Comparison of ENCODE assay signal across 1 cellular context in genomic region chr1:27366411-27367159, GRCh38.
TF ChIP-seq lines count a peak whose summit lies in the region.

Gene MAP3K6 (minus strand): TSS chr1:27366961. CDS start chr1:27366597, 364 bp downstream.

TF ChIP-seq in K562, 482 proteins besides CTCF, POLR2A, EP300 and RAD21 (continued from another document and continues in another):
- TF ChIP-seq MITF (IDR thresholded peaks at IDR 0.05) (no peak), TOE1 (IDR thresholded peaks at IDR 0.05; ENCODE audit: borderline replicate concordance) (peak; percentile 28; the same call in 1 of the 2 replicates), TOE1 (CRISPR knock-in tag; IDR thresholded peaks at IDR 0.05; ENCODE audit: borderline replicate concordance, low read depth) (no peak), RBM34 (IDR thresholded peaks at IDR 0.05; ENCODE audit: borderline replicate concordance, insufficient read depth, low read length) (no peak), MNT (conservative IDR thresholded peaks at IDR 0.05) (peak in 1 of 2 experiments; percentile 10; a peak in 1 of 4 replicates), PKNOX1 (IDR thresholded peaks at IDR 0.05) (no peak), SRSF3 (IDR thresholded peaks at IDR 0.05; ENCODE audit: insufficient read depth, low read length) (no peak), ZNF445 (CRISPR knock-in tag; IDR thresholded peaks at IDR 0.05; ENCODE audit: low read depth) (no peak), ZNF778 (CRISPR knock-in tag; IDR thresholded peaks at IDR 0.05) (no peak), ZNF584 (CRISPR knock-in tag; IDR thresholded peaks at IDR 0.05; ENCODE audit: low read depth) (no peak), BRF2 (IDR thresholded peaks at IDR 0.05; ENCODE audit: borderline replicate concordance, insufficient read depth, insufficient read length) (no peak), IRF2 (CRISPR knock-in tag; IDR thresholded peaks at IDR 0.05) (no peak), AFF1 (IDR thresholded peaks at IDR 0.05; ENCODE audit: low read depth in 1 of 2, partially characterized antibody in 2 of 2) (no peak), CREBBP (IDR thresholded peaks at IDR 0.05; ENCODE audit: low read depth, low read length) (no peak), PHB (CRISPR knock-in tag; IDR thresholded peaks at IDR 0.05) (no peak), CBFA2T3 (IDR thresholded peaks at IDR 0.05) (no peak), JUNB (CRISPR knock-in tag; conservative IDR thresholded peaks at IDR 0.05) (no peak), TAL1 (IDR thresholded peaks at IDR 0.05) (no peak), HDAC8 (tag; IDR thresholded peaks at IDR 0.05) (no peak), HDAC6 (IDR thresholded peaks at IDR 0.05; ENCODE audit: low read depth, low read length) (no peak), HDGF (IDR thresholded peaks at IDR 0.05) (no peak), CTCFL (IDR thresholded peaks at IDR 0.05; ENCODE audit: borderline replicate concordance, insufficient read depth, low read depth, low read length, poor library complexity, severe bottlenecking) (peak; percentile 99), EP400 (IDR thresholded peaks at IDR 0.05) (no peak; the same call in 1 of the 2 replicates), PML (IDR thresholded peaks at IDR 0.05; ENCODE audit: low read length) (no peak; the same call in 1 of the 2 replicates), ZNF324 (CRISPR knock-in tag; IDR thresholded peaks at IDR 0.05) (no peak), ZNF717 (CRISPR knock-in tag; IDR thresholded peaks at IDR 0.05) (no peak), FOXM1 (IDR thresholded peaks at IDR 0.05; ENCODE audit: low read depth) (no peak), FOXM1 (CRISPR knock-in tag; IDR thresholded peaks at IDR 0.05; ENCODE audit: low read depth) (0 out of 2 replicates have a peak, but pooled peaks have one; percentile 1), ZNF143 (CRISPR knock-in tag; IDR thresholded peaks at IDR 0.05) (no peak), HNRNPH1 (optimal IDR thresholded peaks at IDR 0.05; ENCODE audit: low read depth, low read length) (no peak), TCF7L2 (IDR thresholded peaks at IDR 0.05; ENCODE audit: low read depth, low read length) (no peak), NR0B1 (IDR thresholded peaks at IDR 0.05; ENCODE audit: partially characterized antibody) (no peak), EWSR1 (IDR thresholded peaks at IDR 0.05; ENCODE audit: borderline replicate concordance, low read depth, partially characterized antibody) (no peak), TAF1 (IDR thresholded peaks at IDR 0.05; ENCODE audit: control insufficient read depth, extremely low read depth, insufficient read depth, low read length, severe bottlenecking) (peak; percentile 44), CUX1 (CRISPR knock-in tag; IDR thresholded peaks at IDR 0.05) (no peak), NFE2L1 (tag; IDR thresholded peaks at IDR 0.05; ENCODE audit: borderline replicate concordance, low read depth) (no peak), NR4A1 (CRISPR knock-in tag; IDR thresholded peaks at IDR 0.05) (no peak), NR4A1 (tag; IDR thresholded peaks at IDR 0.05) (no peak), USF1 (CRISPR knock-in tag; IDR thresholded peaks at IDR 0.05) (no peak), ZNF695 (CRISPR knock-in tag; IDR thresholded peaks at IDR 0.05) (no peak), ZNF253 (CRISPR knock-in tag; conservative IDR thresholded peaks at IDR 0.05) (no peak), MAX (CRISPR knock-in tag; IDR thresholded peaks at IDR 0.05) (peak; percentile 48), ZNF668 (CRISPR knock-in tag; IDR thresholded peaks at IDR 0.05) (0 out of 2 replicates have a peak, but pooled peaks have one; percentile 61)
